ENCODE assay signal across 8 cellular contexts in genomic region chr11:133064152-133064877, GRCh38.
DNase-seq lines count a peak whose midpoint lies in the region; ATAC-seq, FAIRE-seq and TF ChIP-seq lines count a peak whose summit lies in the region.

No MANE protein-coding gene starts in this region.

- no peaks in the 10 kb centered on the region for H3K4me1 ChIP-seq in adipocyte (ENCODE audit: control insufficient read depth, insufficient read depth, low read length)
- no peaks in the 10 kb centered on the region for H3K4me1 ChIP-seq in right cardiac atrium (ENCODE audit: control insufficient read depth, insufficient read depth, low read length)
- no peaks in the 10 kb centered on the region for H3K4me1 ChIP-seq in CD8-positive, alpha-beta T cell (ENCODE audit: insufficient read depth, low read length)

- H3K27ac Mint-ChIP-seq in CD8-positive, alpha-beta T cell = no peak overlapping the region

- 2% methylated on average over 44 of the region's 44 CpGs for WGBS in right cardiac atrium

- intact Hi-C loops in right cardiac atrium (cut with DNase I) = loop anchor here in 1 of 4 donors (5.0 kb wide), 1 partner anchor 122 kb away; no protein-coding TSS in a partner anchor
- intact Hi-C loops in posterior vena cava (cut with DNase I) = no loop called here
- intact Hi-C loops in CD8-positive, alpha-beta T cell (cut with DNase I, micrococcal nuclease) = no loop called here

- peak overlapping the region; percentile 89 for H3K9ac ChIP-seq in adipocyte (ENCODE audit: low read length)

- peaks cover 4% of the 10 kb centered on the region for H3K4me1 Mint-ChIP-seq in CD8-positive, alpha-beta T cell (ENCODE audit: low read depth)

- no peaks in the 10 kb centered on the region for H3K9me3 Mint-ChIP-seq in CD8-positive, alpha-beta T cell

- TF ChIP-seq POLR2A in H54 (IDR thresholded peaks at IDR 0.05; ENCODE audit: low read depth, low read length) = no peak

- H3K27me3 ChIP-seq in adipocyte (replicated peaks; ENCODE audit: control insufficient read depth, insufficient read depth, low read length) (peaks cover 21% of the 10 kb centered on the region), right cardiac atrium (ENCODE audit: control insufficient read depth, insufficient read depth) (no peaks in the 10 kb centered on the region)
- H3K27me3 ChIP-seq in CD8-positive, alpha-beta T cell (ENCODE audit: insufficient read depth, low read length) = no peaks in the 10 kb centered on the region

- POLR2A ChIA-PET in CD8-positive, alpha-beta T cell (lab: Charles Lee) = no interaction called here

- peak overlapping the region; percentile 55 for H3K27ac ChIP-seq in right cardiac atrium (ENCODE audit: low read length)
- H3K27ac ChIP-seq in CD8-positive, alpha-beta T cell (ENCODE audit: low read depth, low read length) = no peak overlapping the region

- CTCF ChIA-PET in CD8-positive, alpha-beta T cell (lab: Charles Lee) = no interaction called here

- peaks cover 38% of the 10 kb centered on the region for H3K27me3 Mint-ChIP-seq in CD8-positive, alpha-beta T cell (ENCODE audit: low read depth)

- H3K36me3 ChIP-seq in adipocyte (ENCODE audit: control insufficient read depth, insufficient read depth, low read length, severe bottlenecking) = no peaks in the 10 kb centered on the region
- H3K36me3 ChIP-seq in CD8-positive, alpha-beta T cell (ENCODE audit: insufficient read depth, low read length) = no peaks in the 10 kb centered on the region

- DNase-seq in DMS79 (lab: John Stamatoyannopoulos, UW) (peak; percentile 48), LHCN-M2 (ENCODE audit: low read depth) (peak; percentile 52), adipocyte (ENCODE audit: low read depth) (peak; percentile 87), right cardiac atrium (peak; percentile 87 to 92 (median 89)), posterior vena cava (ENCODE audit: low spot score) (peak; percentile 91), H54 (ENCODE audit: insufficient read length, low spot score) (no peak)
- DNase-seq in CD8-positive, alpha-beta T cell = no peak

- no peaks in the 10 kb centered on the region for H3K36me3 Mint-ChIP-seq in CD8-positive, alpha-beta T cell

- peak; percentile 96 to 97 for ATAC-seq in right cardiac atrium
- no peak for ATAC-seq in CD8-positive, alpha-beta T cell
- ATAC-seq in HG03378 (IDR thresholded peaks at IDR 0.05; ENCODE audit: unreplicated experiment) = no peak

- H3K9me3 ChIP-seq in adipocyte (ENCODE audit: control insufficient read depth, low read length) (no peaks in the 10 kb centered on the region), right cardiac atrium (ENCODE audit: control insufficient read depth, low read length) (no peaks in the 10 kb centered on the region)
- H3K9me3 ChIP-seq in CD8-positive, alpha-beta T cell (ENCODE audit: low read length) = no peaks in the 10 kb centered on the region

- TF ChIP-seq CTCF in CD8-positive, alpha-beta T cell (IDR thresholded peaks at IDR 0.05) = no peak

- H3K4me3 ChIP-seq in adipocyte (ENCODE audit: low read length) (peak overlapping the region; percentile 89), right cardiac atrium (ENCODE audit: low read length) (peak overlapping the region; percentile 51)
- H3K4me3 ChIP-seq in CD8-positive, alpha-beta T cell (ENCODE audit: low read depth, low read length) = no peak overlapping the region

- no peak for FAIRE-seq in H54 (lab: Jason Lieb, UNC)

- no peak overlapping the region for H3K4me3 Mint-ChIP-seq in CD8-positive, alpha-beta T cell

Comparison
In these comparisons a context has a peak if more than half of its experiments do, and no peak if none do; other contexts are left out.
1. DNase-seq: peak in DMS79 (single experiment), LHCN-M2 (single experiment), adipocyte (single experiment), right cardiac atrium (3 of 3) and posterior vena cava (single experiment); none in CD8-positive, alpha-beta T cell (0 of 7) and H54 (single experiment).
2. ATAC-seq: peak in right cardiac atrium (2 of 2); none in CD8-positive, alpha-beta T cell (single experiment) and HG03378 (single experiment).